1 cellular context compared by ENCODE assay signal in the genomic region with DNA sequence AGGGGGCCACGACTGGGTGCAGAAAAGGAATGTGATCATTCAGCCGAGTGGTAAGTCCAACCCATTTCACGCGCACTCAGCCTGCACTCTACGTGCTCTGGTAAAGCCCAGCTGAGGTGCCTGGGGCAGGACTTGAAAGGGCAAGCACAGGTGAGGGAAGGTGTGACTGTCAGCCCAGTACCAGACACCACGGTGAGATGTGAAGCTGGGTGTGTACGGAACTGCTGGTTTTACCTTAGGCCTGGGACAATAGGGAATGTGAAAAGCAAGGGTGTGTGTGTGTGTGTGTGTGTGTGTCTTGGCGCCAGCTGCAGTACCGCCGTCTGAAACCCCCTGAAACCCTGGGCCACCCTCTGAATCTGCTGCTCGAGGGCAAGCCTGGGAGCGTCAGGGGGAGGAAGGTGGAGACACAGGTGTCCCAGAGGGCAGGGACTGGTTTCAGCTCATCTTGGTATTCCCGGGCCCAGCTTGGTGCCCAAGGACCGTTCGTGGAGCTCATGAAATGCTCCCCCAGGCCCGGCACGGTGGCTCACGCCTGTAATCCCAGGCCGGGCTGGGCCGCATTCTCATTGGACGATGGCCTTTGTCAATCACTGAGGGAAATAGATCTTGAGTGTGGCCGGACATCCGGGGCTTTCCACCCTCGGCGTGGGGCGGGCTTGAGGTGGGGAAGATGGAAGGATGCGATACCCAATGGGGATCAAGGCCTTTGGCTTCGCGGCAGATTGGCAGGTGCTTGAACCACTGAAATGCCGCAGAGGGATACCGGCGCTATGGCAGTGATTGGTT.
TF ChIP-seq lines count a peak whose summit lies in the region.

No MANE protein-coding gene starts in this region.

TF ChIP-seq in HEK293, 187 proteins besides CTCF, POLR2A, EP300 and RAD21 (continued from another document and continues in another):
- peak; percentile 56; the same call in 1 of the 2 replicates for TF ChIP-seq ZNF394 (tag by site-specific recombination; IDR thresholded peaks at IDR 0.05; ENCODE audit: borderline replicate concordance)
- no peak for TF ChIP-seq ZNF133 (tag by site-specific recombination; IDR thresholded peaks at IDR 0.05)
- TF ChIP-seq, protein P1, sequence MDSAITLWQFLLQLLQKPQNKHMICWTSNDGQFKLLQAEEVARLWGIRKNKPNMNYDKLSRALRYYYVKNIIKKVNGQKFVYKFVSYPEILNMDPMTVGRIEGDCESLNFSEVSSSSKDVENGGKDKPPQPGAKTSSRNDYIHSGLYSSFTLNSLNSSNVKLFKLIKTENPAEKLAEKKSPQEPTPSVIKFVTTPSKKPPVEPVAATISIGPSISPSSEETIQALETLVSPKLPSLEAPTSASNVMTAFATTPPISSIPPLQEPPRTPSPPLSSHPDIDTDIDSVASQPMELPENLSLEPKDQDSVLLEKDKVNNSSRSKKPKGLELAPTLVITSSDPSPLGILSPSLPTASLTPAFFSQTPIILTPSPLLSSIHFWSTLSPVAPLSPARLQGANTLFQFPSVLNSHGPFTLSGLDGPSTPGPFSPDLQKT (IDR thresholded peaks at IDR 0.05; ENCODE audit: borderline replicate concordance, low read depth, low read length): peak; percentile 87
- TF ChIP-seq ZNF664 (tag by site-specific recombination; IDR thresholded peaks at IDR 0.05): no peak
- TF ChIP-seq, protein P2, sequence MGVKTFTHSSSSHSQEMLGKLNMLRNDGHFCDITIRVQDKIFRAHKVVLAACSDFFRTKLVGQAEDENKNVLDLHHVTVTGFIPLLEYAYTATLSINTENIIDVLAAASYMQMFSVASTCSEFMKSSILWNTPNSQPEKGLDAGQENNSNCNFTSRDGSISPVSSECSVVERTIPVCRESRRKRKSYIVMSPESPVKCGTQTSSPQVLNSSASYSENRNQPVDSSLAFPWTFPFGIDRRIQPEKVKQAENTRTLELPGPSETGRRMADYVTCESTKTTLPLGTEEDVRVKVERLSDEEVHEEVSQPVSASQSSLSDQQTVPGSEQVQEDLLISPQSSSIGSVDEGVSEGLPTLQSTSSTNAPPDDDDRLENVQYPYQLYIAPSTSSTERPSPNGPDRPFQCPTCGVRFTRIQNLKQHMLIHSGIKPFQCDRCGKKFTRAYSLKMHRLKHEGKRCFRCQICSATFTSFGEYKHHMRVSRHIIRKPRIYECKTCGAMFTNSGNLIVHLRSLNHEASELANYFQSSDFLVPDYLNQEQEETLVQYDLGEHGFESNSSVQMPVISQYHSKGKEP (tag by site-specific recombination; IDR thresholded peaks at IDR 0.05): no peak
- TF ChIP-seq, protein P3, sequence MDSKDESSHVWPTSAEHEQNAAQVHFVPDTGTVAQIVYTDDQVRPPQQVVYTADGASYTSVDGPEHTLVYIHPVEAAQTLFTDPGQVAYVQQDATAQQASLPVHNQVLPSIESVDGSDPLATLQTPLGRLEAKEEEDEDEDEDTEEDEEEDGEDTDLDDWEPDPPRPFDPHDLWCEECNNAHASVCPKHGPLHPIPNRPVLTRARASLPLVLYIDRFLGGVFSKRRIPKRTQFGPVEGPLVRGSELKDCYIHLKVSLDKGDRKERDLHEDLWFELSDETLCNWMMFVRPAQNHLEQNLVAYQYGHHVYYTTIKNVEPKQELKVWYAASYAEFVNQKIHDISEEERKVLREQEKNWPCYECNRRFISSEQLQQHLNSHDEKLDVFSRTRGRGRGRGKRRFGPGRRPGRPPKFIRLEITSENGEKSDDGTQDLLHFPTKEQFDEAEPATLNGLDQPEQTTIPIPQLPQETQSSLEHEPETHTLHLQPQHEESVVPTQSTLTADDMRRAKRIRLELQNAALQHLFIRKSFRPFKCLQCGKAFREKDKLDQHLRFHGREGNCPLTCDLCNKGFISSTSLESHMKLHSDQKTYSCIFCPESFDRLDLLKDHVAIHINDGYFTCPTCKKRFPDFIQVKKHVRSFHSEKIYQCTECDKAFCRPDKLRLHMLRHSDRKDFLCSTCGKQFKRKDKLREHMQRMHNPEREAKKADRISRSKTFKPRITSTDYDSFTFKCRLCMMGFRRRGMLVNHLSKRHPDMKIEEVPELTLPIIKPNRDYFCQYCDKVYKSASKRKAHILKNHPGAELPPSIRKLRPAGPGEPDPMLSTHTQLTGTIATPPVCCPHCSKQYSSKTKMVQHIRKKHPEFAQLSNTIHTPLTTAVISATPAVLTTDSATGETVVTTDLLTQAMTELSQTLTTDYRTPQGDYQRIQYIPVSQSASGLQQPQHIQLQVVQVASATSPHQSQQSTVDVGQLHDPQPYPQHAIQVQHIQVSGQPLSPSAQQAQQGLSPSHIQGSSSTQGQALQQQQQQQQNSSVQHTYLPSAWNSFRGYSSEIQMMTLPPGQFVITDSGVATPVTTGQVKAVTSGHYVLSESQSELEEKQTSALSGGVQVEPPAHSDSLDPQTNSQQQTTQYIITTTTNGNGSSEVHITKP (tag by site-specific recombination; IDR thresholded peaks at IDR 0.05): peak; percentile 96
- TF ChIP-seq ZNF302 (tag by site-specific recombination; IDR thresholded peaks at IDR 0.05; ENCODE audit: low read depth): no peak
- TF ChIP-seq ZNF175 (tag by site-specific recombination; IDR thresholded peaks at IDR 0.05): no peak
- TF ChIP-seq, protein P4, sequence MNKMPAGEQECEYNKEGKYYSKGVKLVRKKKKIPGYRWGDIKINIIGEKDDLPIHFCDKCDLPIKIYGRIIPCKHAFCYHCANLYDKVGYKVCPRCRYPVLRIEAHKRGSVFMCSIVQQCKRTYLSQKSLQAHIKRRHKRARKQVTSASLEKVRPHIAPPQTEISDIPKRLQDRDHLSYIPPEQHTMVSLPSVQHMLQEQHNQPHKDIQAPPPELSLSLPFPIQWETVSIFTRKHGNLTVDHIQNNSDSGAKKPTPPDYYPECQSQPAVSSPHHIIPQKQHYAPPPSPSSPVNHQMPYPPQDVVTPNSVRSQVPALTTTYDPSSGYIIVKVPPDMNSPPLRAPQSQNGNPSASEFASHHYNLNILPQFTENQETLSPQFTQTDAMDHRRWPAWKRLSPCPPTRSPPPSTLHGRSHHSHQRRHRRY (tag by site-specific recombination; IDR thresholded peaks at IDR 0.05): peak; percentile 91
- TF ChIP-seq, protein P5, sequence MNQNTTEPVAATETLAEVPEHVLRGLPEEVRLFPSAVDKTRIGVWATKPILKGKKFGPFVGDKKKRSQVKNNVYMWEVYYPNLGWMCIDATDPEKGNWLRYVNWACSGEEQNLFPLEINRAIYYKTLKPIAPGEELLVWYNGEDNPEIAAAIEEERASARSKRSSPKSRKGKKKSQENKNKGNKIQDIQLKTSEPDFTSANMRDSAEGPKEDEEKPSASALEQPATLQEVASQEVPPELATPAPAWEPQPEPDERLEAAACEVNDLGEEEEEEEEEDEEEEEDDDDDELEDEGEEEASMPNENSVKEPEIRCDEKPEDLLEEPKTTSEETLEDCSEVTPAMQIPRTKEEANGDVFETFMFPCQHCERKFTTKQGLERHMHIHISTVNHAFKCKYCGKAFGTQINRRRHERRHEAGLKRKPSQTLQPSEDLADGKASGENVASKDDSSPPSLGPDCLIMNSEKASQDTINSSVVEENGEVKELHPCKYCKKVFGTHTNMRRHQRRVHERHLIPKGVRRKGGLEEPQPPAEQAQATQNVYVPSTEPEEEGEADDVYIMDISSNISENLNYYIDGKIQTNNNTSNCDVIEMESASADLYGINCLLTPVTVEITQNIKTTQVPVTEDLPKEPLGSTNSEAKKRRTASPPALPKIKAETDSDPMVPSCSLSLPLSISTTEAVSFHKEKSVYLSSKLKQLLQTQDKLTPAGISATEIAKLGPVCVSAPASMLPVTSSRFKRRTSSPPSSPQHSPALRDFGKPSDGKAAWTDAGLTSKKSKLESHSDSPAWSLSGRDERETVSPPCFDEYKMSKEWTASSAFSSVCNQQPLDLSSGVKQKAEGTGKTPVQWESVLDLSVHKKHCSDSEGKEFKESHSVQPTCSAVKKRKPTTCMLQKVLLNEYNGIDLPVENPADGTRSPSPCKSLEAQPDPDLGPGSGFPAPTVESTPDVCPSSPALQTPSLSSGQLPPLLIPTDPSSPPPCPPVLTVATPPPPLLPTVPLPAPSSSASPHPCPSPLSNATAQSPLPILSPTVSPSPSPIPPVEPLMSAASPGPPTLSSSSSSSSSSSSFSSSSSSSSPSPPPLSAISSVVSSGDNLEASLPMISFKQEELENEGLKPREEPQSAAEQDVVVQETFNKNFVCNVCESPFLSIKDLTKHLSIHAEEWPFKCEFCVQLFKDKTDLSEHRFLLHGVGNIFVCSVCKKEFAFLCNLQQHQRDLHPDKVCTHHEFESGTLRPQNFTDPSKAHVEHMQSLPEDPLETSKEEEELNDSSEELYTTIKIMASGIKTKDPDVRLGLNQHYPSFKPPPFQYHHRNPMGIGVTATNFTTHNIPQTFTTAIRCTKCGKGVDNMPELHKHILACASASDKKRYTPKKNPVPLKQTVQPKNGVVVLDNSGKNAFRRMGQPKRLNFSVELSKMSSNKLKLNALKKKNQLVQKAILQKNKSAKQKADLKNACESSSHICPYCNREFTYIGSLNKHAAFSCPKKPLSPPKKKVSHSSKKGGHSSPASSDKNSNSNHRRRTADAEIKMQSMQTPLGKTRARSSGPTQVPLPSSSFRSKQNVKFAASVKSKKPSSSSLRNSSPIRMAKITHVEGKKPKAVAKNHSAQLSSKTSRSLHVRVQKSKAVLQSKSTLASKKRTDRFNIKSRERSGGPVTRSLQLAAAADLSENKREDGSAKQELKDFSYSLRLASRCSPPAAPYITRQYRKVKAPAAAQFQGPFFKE (tag by site-specific recombination; IDR thresholded peaks at IDR 0.05; ENCODE audit: borderline replicate concordance): peak; percentile 97
- TF ChIP-seq ZNF416 (tag by site-specific recombination; IDR thresholded peaks at IDR 0.05): no peak
- TF ChIP-seq, protein P6, sequence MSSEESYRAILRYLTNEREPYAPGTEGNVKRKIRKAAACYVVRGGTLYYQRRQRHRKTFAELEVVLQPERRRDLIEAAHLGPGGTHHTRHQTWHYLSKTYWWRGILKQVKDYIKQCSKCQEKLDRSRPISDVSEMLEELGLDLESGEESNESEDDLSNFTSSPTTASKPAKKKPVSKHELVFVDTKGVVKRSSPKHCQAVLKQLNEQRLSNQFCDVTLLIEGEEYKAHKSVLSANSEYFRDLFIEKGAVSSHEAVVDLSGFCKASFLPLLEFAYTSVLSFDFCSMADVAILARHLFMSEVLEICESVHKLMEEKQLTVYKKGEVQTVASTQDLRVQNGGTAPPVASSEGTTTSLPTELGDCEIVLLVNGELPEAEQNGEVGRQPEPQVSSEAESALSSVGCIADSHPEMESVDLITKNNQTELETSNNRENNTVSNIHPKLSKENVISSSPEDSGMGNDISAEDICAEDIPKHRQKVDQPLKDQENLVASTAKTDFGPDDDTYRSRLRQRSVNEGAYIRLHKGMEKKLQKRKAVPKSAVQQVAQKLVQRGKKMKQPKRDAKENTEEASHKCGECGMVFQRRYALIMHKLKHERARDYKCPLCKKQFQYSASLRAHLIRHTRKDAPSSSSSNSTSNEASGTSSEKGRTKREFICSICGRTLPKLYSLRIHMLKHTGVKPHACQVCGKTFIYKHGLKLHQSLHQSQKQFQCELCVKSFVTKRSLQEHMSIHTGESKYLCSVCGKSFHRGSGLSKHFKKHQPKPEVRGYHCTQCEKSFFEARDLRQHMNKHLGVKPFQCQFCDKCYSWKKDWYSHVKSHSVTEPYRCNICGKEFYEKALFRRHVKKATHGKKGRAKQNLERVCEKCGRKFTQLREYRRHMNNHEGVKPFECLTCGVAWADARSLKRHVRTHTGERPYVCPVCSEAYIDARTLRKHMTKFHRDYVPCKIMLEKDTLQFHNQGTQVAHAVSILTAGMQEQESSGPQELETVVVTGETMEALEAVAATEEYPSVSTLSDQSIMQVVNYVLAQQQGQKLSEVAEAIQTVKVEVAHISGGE (tag by site-specific recombination; conservative IDR thresholded peaks at IDR 0.05; ENCODE audit: low read depth): peak; percentile 47; the same call in 1 of the 2 replicates
- no peak for TF ChIP-seq ZNF654 (tag by site-specific recombination; IDR thresholded peaks at IDR 0.05; ENCODE audit: low read depth)
- peak; percentile 97 for TF ChIP-seq ZBTB48 (tag by site-specific recombination; IDR thresholded peaks at IDR 0.05)
- TF ChIP-seq, protein P7, sequence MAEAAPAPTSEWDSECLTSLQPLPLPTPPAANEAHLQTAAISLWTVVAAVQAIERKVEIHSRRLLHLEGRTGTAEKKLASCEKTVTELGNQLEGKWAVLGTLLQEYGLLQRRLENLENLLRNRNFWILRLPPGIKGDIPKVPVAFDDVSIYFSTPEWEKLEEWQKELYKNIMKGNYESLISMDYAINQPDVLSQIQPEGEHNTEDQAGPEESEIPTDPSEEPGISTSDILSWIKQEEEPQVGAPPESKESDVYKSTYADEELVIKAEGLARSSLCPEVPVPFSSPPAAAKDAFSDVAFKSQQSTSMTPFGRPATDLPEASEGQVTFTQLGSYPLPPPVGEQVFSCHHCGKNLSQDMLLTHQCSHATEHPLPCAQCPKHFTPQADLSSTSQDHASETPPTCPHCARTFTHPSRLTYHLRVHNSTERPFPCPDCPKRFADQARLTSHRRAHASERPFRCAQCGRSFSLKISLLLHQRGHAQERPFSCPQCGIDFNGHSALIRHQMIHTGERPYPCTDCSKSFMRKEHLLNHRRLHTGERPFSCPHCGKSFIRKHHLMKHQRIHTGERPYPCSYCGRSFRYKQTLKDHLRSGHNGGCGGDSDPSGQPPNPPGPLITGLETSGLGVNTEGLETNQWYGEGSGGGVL (tag by site-specific recombination; IDR thresholded peaks at IDR 0.05): peak; percentile 84
- TF ChIP-seq ZNF19 (tag by site-specific recombination; IDR thresholded peaks at IDR 0.05; ENCODE audit: low read depth): peak; percentile 36; the same call in 1 of the 2 replicates
- no peak for TF ChIP-seq ZNF623 (tag by site-specific recombination; IDR thresholded peaks at IDR 0.05)
- TF ChIP-seq KLF7 (tag by site-specific recombination; IDR thresholded peaks at IDR 0.05; ENCODE audit: borderline replicate concordance): peak; percentile 82
- peak; percentile 84; the same call in 1 of the 2 replicates for TF ChIP-seq BCL11A (tag by site-specific recombination; IDR thresholded peaks at IDR 0.05; ENCODE audit: low read depth)
- peak; percentile 52; the same call in 1 of the 2 replicates for TF ChIP-seq HOXC10 (CRISPR knock-in tag; IDR thresholded peaks at IDR 0.05)
- TF ChIP-seq, protein P8, sequence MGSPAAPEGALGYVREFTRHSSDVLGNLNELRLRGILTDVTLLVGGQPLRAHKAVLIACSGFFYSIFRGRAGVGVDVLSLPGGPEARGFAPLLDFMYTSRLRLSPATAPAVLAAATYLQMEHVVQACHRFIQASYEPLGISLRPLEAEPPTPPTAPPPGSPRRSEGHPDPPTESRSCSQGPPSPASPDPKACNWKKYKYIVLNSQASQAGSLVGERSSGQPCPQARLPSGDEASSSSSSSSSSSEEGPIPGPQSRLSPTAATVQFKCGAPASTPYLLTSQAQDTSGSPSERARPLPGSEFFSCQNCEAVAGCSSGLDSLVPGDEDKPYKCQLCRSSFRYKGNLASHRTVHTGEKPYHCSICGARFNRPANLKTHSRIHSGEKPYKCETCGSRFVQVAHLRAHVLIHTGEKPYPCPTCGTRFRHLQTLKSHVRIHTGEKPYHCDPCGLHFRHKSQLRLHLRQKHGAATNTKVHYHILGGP (tag by site-specific recombination; IDR thresholded peaks at IDR 0.05): peak; percentile 36; the same call in 1 of the 2 replicates
- peak; percentile 73; the same call in 1 of the 2 replicates for TF ChIP-seq ZBTB21 (tag by site-specific recombination; IDR thresholded peaks at IDR 0.05)
- TF ChIP-seq ZNF239 (tag by site-specific recombination; IDR thresholded peaks at IDR 0.05): peak; percentile 81; the same call in 1 of the 2 replicates
- no peak for TF ChIP-seq ZFP3 (tag by site-specific recombination; IDR thresholded peaks at IDR 0.05; ENCODE audit: low read depth)
- peak; percentile 84 for TF ChIP-seq ZEB2 (tag by site-specific recombination; IDR thresholded peaks at IDR 0.05)
- TF ChIP-seq ZNF596 (tag by site-specific recombination; IDR thresholded peaks at IDR 0.05): no peak
- peak; percentile 88 for TF ChIP-seq ZSCAN23 (tag by site-specific recombination; IDR thresholded peaks at IDR 0.05)
- TF ChIP-seq ZNF423 (tag by site-specific recombination; IDR thresholded peaks at IDR 0.05): no peak; the same call in none of the 2 replicates
- TF ChIP-seq ZBTB1 (tag by site-specific recombination; IDR thresholded peaks at IDR 0.05): no peak
- TF ChIP-seq KLF1 (tag by site-specific recombination; IDR thresholded peaks at IDR 0.05): peak; percentile 73
- TF ChIP-seq ZNF621 (tag by site-specific recombination; IDR thresholded peaks at IDR 0.05): no peak
- no peak for TF ChIP-seq ZNF561 (tag by site-specific recombination; IDR thresholded peaks at IDR 0.05; ENCODE audit: borderline replicate concordance)
